17 cellular contexts compared by ENCODE assay signal in the genomic region with DNA sequence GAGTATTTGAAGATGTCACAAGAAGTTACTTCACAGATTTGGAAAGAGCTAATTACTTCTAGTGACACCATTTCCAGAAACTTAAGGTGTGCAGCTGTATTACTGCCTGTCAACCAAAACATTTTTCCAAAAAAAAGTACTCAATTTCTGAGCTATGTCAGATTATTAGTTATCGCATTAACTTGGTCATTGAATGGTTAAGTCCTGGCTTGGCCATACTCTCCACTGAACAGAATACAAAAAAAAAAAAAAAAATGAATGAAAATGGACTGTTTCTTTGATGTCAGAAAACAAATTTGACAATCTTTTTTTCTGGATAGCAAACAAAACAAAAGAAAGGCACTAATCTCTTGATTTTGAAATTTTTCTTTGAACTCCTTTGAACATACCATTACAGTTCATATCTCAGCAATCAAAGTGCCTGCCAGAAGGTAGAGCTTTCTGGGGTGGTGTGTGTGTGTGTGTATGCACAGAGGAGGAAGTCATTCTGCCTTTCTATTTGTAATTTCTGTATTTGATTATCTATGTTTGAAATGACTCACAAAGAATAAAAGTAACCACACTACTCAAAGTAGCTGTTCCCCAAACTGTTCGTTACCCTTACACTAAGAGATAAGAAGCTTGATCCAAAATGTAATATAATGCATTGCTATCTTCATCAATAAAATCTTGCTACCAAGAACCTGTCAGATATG.
A peak's percentile ranks its signal among the peaks of the same experiment; 100 is the strongest.
DNase-seq lines count a peak whose midpoint lies in the region; ATAC-seq and TF ChIP-seq lines count a peak whose summit lies in the region.
"Had no signal": no experiment of that assay in that cellular context is flagged by ENCODE, and none has a peak within 500 bp of the region (broad histone marks: within the 10 kb centered on the region; RNA-seq: fewer than 3 reads in every experiment).

No MANE protein-coding gene starts in this region.

- peak; percentile 65 for ATAC-seq in activated CD4-positive, alpha-beta T cell treated with anti-CD3 and anti-CD28 coated beads for 36 hours
- ATAC-seq in HG02798 (IDR thresholded peaks at IDR 0.05; ENCODE audit: poor library complexity, unreplicated experiment) (peak; percentile 76), HG03469 (IDR thresholded peaks at IDR 0.05; ENCODE audit: unreplicated experiment) (peak; percentile 61)
- ATAC-seq: GM23338; SK-N-SH treated with all-trans-retinoic acid at 6 μM for 48 hours; stimulated activated memory B cell treated with anti-CD40 and anti-IgM and Interleukin-4, amounts not matched to agents 10 μg/mL and 1 μg/mL and 100 μg/mL, for 72 hours had no signal

- POLR2A ChIA-PET in activated CD4-positive, alpha-beta T cell treated with anti-CD3 and anti-CD28 coated beads for 36 hours (lab: Charles Lee), result no interaction called here
- POLR2A ChIA-PET in activated CD4-positive, alpha-beta T cell treated with anti-CD3 and anti-CD28 coated beads, Interleukin-2, amount 10 ng/mL, durations not matched to agents 7 days and 5 days (lab: Charles Lee), result no interaction called here

- no peak overlapping the region for H2AFZ ChIP-seq in hepatocyte
- no peak overlapping the region for H2AFZ ChIP-seq in neural progenitor cell (replicated peaks)
- no peak overlapping the region for H2AFZ ChIP-seq in neuronal stem cell (ENCODE audit: low read length)
- H2AFZ ChIP-seq: GM23338 had no signal

- no peak overlapping the region for H2AK5ac ChIP-seq in neuronal stem cell (ENCODE audit: low read depth, low read length)

- no peak overlapping the region for H3K27ac Mint-ChIP-seq in activated CD4-positive, alpha-beta T cell treated with anti-CD3 and anti-CD28 coated beads for 36 hours
- H3K27ac Mint-ChIP-seq in activated CD4-positive, alpha-beta T cell treated with anti-CD3 and anti-CD28 coated beads, Interleukin-2, amount 10 ng/mL, durations not matched to agents 7 days and 5 days, result no peak overlapping the region
- H3K27ac Mint-ChIP-seq in neural progenitor cell, result no peak overlapping the region
- H3K27ac Mint-ChIP-seq: activated naive CD4-positive, alpha-beta T cell treated with anti-CD3 and anti-CD28 coated beads, Interleukin-2, amount 50 U/mL, for 72 hours; CD4-positive, alpha-beta memory T cell; GM23338; stimulated activated memory B cell treated with anti-CD40 and anti-IgM and Interleukin-4, amounts not matched to agents 10 μg/mL and 1 μg/mL and 100 μg/mL, for 72 hours had no signal

- H3K4me3 Mint-ChIP-seq in activated CD4-positive, alpha-beta T cell treated with anti-CD3 and anti-CD28 coated beads for 36 hours, result no peak overlapping the region
- H3K4me3 Mint-ChIP-seq in activated CD4-positive, alpha-beta T cell treated with anti-CD3 and anti-CD28 coated beads, Interleukin-2, amount 10 ng/mL, durations not matched to agents 7 days and 5 days, result no peak overlapping the region
- no peak overlapping the region for H3K4me3 Mint-ChIP-seq in neural progenitor cell
- H3K4me3 Mint-ChIP-seq: CD4-positive, alpha-beta memory T cell; GM23338; stimulated activated memory B cell treated with anti-CD40 and anti-IgM and Interleukin-4, amounts not matched to agents 10 μg/mL and 1 μg/mL and 100 μg/mL, for 72 hours had no signal

- H2BK15ac ChIP-seq in neuronal stem cell (ENCODE audit: low read length), result no peak overlapping the region

- no peaks in the 10 kb centered on the region for H3K9me3 Mint-ChIP-seq in activated CD4-positive, alpha-beta T cell treated with anti-CD3 and anti-CD28 coated beads for 36 hours (ENCODE audit: low read depth)
- H3K9me3 Mint-ChIP-seq in activated CD4-positive, alpha-beta T cell treated with anti-CD3 and anti-CD28 coated beads, Interleukin-2, amount 10 ng/mL, durations not matched to agents 7 days and 5 days, result no peaks in the 10 kb centered on the region
- no peaks in the 10 kb centered on the region for H3K9me3 Mint-ChIP-seq in neural progenitor cell
- H3K9me3 Mint-ChIP-seq: GM23338 had no signal

- peak; percentile 5 for DNase-seq in activated CD4-positive, alpha-beta T cell treated with anti-CD3 and anti-CD28 coated beads for 36 hours
- no peak for DNase-seq in activated CD4-positive, alpha-beta T cell treated with anti-CD3 and anti-CD28 coated beads, Interleukin-2, amount 10 ng/mL, durations not matched to agents 7 days and 5 days
- DNase-seq in stomach (peak; percentile 61), hepatocyte (ENCODE audit: low spot score) (no peak), neural progenitor cell (ENCODE audit: low spot score) (no peak), neuronal stem cell (ENCODE audit: low spot score) (no peak)
- DNase-seq: CD4-positive, alpha-beta memory T cell; effector CD8-positive, alpha-beta T cell; IMR-90; NCI-H1048 had no signal

- peaks cover 4% of the 10 kb centered on the region for H3K4me1 Mint-ChIP-seq in activated CD4-positive, alpha-beta T cell treated with anti-CD3 and anti-CD28 coated beads for 36 hours
- no peaks in the 10 kb centered on the region for H3K4me1 Mint-ChIP-seq in activated CD4-positive, alpha-beta T cell treated with anti-CD3 and anti-CD28 coated beads, Interleukin-2, amount 10 ng/mL, durations not matched to agents 7 days and 5 days
- H3K4me1 Mint-ChIP-seq in neural progenitor cell, result no peaks in the 10 kb centered on the region
- H3K4me1 Mint-ChIP-seq: stimulated activated memory B cell treated with anti-CD40 and anti-IgM and Interleukin-4, amounts not matched to agents 10 μg/mL and 1 μg/mL and 100 μg/mL, for 72 hours had no signal

- H3K79me2 ChIP-seq in hepatocyte (no peaks in the 10 kb centered on the region), neural progenitor cell (ENCODE audit: low read depth) (no peaks in the 10 kb centered on the region)

- H3K18ac ChIP-seq in neuronal stem cell (ENCODE audit: low read length), result no peak overlapping the region

- no peak overlapping the region for H3K14ac ChIP-seq in neuronal stem cell (ENCODE audit: low read length)

- TF ChIP-seq CTCF in stomach (IDR thresholded peaks at IDR 0.05) (no peak), hepatocyte (IDR thresholded peaks at IDR 0.05; ENCODE audit: poor library complexity) (no peak), neural progenitor cell (IDR thresholded peaks at IDR 0.05) (no peak)

- H3K36me3 Mint-ChIP-seq in activated CD4-positive, alpha-beta T cell treated with anti-CD3 and anti-CD28 coated beads for 36 hours (ENCODE audit: low read depth), result no peaks in the 10 kb centered on the region
- H3K36me3 Mint-ChIP-seq in activated CD4-positive, alpha-beta T cell treated with anti-CD3 and anti-CD28 coated beads, Interleukin-2, amount 10 ng/mL, durations not matched to agents 7 days and 5 days (ENCODE audit: low read depth), result no peaks in the 10 kb centered on the region
- H3K36me3 Mint-ChIP-seq in neural progenitor cell, result no peaks in the 10 kb centered on the region
- H3K36me3 Mint-ChIP-seq: activated naive CD4-positive, alpha-beta T cell treated with anti-CD3 and anti-CD28 coated beads, Interleukin-2, amount 50 U/mL, for 72 hours; CD4-positive, alpha-beta memory T cell; stimulated activated memory B cell treated with anti-CD40 and anti-IgM and Interleukin-4, amounts not matched to agents 10 μg/mL and 1 μg/mL and 100 μg/mL, for 72 hours had no signal

- H3K79me1 ChIP-seq in neuronal stem cell (ENCODE audit: low read depth, low read length), result no peaks in the 10 kb centered on the region

- H4K20me1 ChIP-seq in hepatocyte (ENCODE audit: insufficient read depth, poor library complexity, severe bottlenecking) (no peaks in the 10 kb centered on the region), neural progenitor cell (ENCODE audit: low read depth) (peaks cover 6% of the 10 kb centered on the region)

- H3K27ac ChIP-seq in stomach (peak overlapping the region in 3 of 5 donors; percentile 2 to 55 (median 30)), hepatocyte (no peak overlapping the region), neural progenitor cell (no peak overlapping the region), neuronal stem cell (replicated peaks; ENCODE audit: low read length) (no peak overlapping the region)
- H3K27ac ChIP-seq: cardiac muscle cell had no signal

- H3K4me3 ChIP-seq in stomach (no peak overlapping the region), hepatocyte (no peak overlapping the region), neural progenitor cell (no peak overlapping the region), neuronal stem cell (ENCODE audit: low read length in 2 of 2) (no peak overlapping the region)
- H3K4me3 ChIP-seq: cardiac muscle cell, GM23338 had no signal

- H3K9ac ChIP-seq in neural progenitor cell (no peak overlapping the region), neuronal stem cell (ENCODE audit: low read depth, low read length, poor library complexity) (no peak overlapping the region)

- intact Hi-C loops in activated CD4-positive, alpha-beta T cell treated with anti-CD3 and anti-CD28 coated beads for 36 hours (cut with DNase I, micrococcal nuclease), result no loop called here
- intact Hi-C loops in stomach (cut with DNase I; ENCODE audit: low total_unique reads), result no loop called here

- no peak overlapping the region for H3K23ac ChIP-seq in neuronal stem cell (ENCODE audit: low read depth, low read length, poor library complexity)

- no peak for TF ChIP-seq POLR2A in stomach (IDR thresholded peaks at IDR 0.05)

- no peak overlapping the region for H3K4ac ChIP-seq in neuronal stem cell (ENCODE audit: low read length)

- H3K27me3 ChIP-seq in stomach (no peaks in the 10 kb centered on the region), hepatocyte (no peaks in the 10 kb centered on the region), neural progenitor cell (no peaks in the 10 kb centered on the region), neuronal stem cell (ENCODE audit: control insufficient read depth in 3 of 3, insufficient read depth in 3 of 3, low read depth in 1 of 3, low read length in 3 of 3) (no peaks in the 10 kb centered on the region)

- H3F3A ChIP-seq in neural progenitor cell (ENCODE audit: low read depth), result no peaks in the 10 kb centered on the region

- H4K8ac ChIP-seq in neuronal stem cell (ENCODE audit: low read depth, low read length), result no peak overlapping the region

- H3K4me2 ChIP-seq in hepatocyte (no peak overlapping the region), neural progenitor cell (no peak overlapping the region), neuronal stem cell (ENCODE audit: insufficient read depth, low read length, poor library complexity, severe bottlenecking) (no peak overlapping the region)

- no peak overlapping the region for H2BK12ac ChIP-seq in neuronal stem cell (ENCODE audit: low read length)

- TF ChIP-seq EP300 in stomach (IDR thresholded peaks at IDR 0.05), result no peak

- H3K4me1 ChIP-seq in stomach, result peaks cover 0 to 18% (median 2%) of the 10 kb centered on the region in 4 donors
- peaks cover 3% of the 10 kb centered on the region for H3K4me1 ChIP-seq in hepatocyte (ENCODE audit: insufficient read depth)
- peaks cover 24% of the 10 kb centered on the region for H3K4me1 ChIP-seq in neural progenitor cell
- no peaks in the 10 kb centered on the region for H3K4me1 ChIP-seq in neuronal stem cell (ENCODE audit: control insufficient read depth in 2 of 2, insufficient read depth in 1 of 2, low read depth in 1 of 2, low read length in 2 of 2)

- H2BK120ac ChIP-seq in neuronal stem cell (ENCODE audit: low read depth, low read length), result no peak overlapping the region

- H3K36me3 ChIP-seq in stomach, result no peaks in the 10 kb centered on the region
- H3K36me3 ChIP-seq in hepatocyte (replicated peaks; ENCODE audit: insufficient read depth, low read depth), result no peaks in the 10 kb centered on the region
- H3K36me3 ChIP-seq in neural progenitor cell, result no peaks in the 10 kb centered on the region
- no peaks in the 10 kb centered on the region for H3K36me3 ChIP-seq in neuronal stem cell (replicated peaks in 1 of 2; ENCODE audit: control insufficient read depth in 2 of 2, insufficient read depth in 2 of 2, low read length in 2 of 2)
- H3K36me3 ChIP-seq: cardiac muscle cell had no signal

- 29 to 48% (median 42%) methylated on average over 2 of the region's 2 CpGs for WGBS in stomach, 5 donors
- 73% methylated on average over 2 of the region's 2 CpGs for WGBS in hepatocyte (ENCODE audit: low lambda C conversion rate, missing lambda C conversion rate)
- WGBS in neuronal stem cell (ENCODE audit: extremely low coverage in 2 of 2, insufficient read length in 2 of 2, insufficient replicate concordance in 1 of 2), 2 donors, result no CpG with 5 or more reads among the region's 2 CpGs

- no peak overlapping the region for H2BK5ac ChIP-seq in neuronal stem cell (ENCODE audit: low read length)

- CTCF ChIA-PET in activated CD4-positive, alpha-beta T cell treated with anti-CD3 and anti-CD28 coated beads for 36 hours (lab: Charles Lee), result interaction anchor here (1.3 kb wide), 1 partner anchor 15 kb away, joined by 3 read pairs; no protein-coding TSS in a partner anchor
- CTCF ChIA-PET in activated CD4-positive, alpha-beta T cell treated with anti-CD3 and anti-CD28 coated beads, Interleukin-2, amount 10 ng/mL, durations not matched to agents 7 days and 5 days (lab: Charles Lee), result no interaction called here

- H3K9me2 ChIP-seq in hepatocyte (replicated peaks; ENCODE audit: insufficient read depth), result no peaks in the 10 kb centered on the region

- no peaks in the 10 kb centered on the region for H3K9me3 ChIP-seq in stomach
- H3K9me3 ChIP-seq in hepatocyte (ENCODE audit: low read depth), result no peaks in the 10 kb centered on the region
- H3K9me3 ChIP-seq in neural progenitor cell (ENCODE audit: low read depth), result no peaks in the 10 kb centered on the region
- no peaks in the 10 kb centered on the region for H3K9me3 ChIP-seq in neuronal stem cell (replicated peaks in 1 of 2; ENCODE audit: control insufficient read depth in 2 of 2, insufficient read depth in 1 of 2, low read depth in 1 of 2, low read length in 2 of 2)

- H3K27me3 Mint-ChIP-seq in activated CD4-positive, alpha-beta T cell treated with anti-CD3 and anti-CD28 coated beads for 36 hours, result no peaks in the 10 kb centered on the region
- H3K27me3 Mint-ChIP-seq in activated CD4-positive, alpha-beta T cell treated with anti-CD3 and anti-CD28 coated beads, Interleukin-2, amount 10 ng/mL, durations not matched to agents 7 days and 5 days, result no peaks in the 10 kb centered on the region
- no peaks in the 10 kb centered on the region for H3K27me3 Mint-ChIP-seq in neural progenitor cell (ENCODE audit: insufficient read depth, low read depth)
- H3K27me3 Mint-ChIP-seq: CD4-positive, alpha-beta memory T cell; stimulated activated memory B cell treated with anti-CD40 and anti-IgM and Interleukin-4, amounts not matched to agents 10 μg/mL and 1 μg/mL and 100 μg/mL, for 72 hours had no signal

- no peak overlapping the region for H4K91ac ChIP-seq in neuronal stem cell (ENCODE audit: low read depth, low read length, poor library complexity)

Comparison
In these comparisons a context has a peak if more than half of its experiments do, and no peak if none do; other contexts are left out.
1. DNase-seq: peak in activated CD4-positive, alpha-beta T cell treated with anti-CD3 and anti-CD28 coated beads for 36 hours (single experiment) and stomach (single experiment); none in activated CD4-positive, alpha-beta T cell treated with anti-CD3 and anti-CD28 coated beads, Interleukin-2, amount 10 ng/mL, durations not matched to agents 7 days and 5 days (single experiment), hepatocyte (single experiment), neural progenitor cell (single experiment) and neuronal stem cell (single experiment).
2. H3K27ac ChIP-seq: peak in stomach (3 of 5); none in hepatocyte (single experiment), neural progenitor cell (single experiment) and neuronal stem cell (single experiment).
3. Peak in every context shown above with its lines, with median percentiles within 50 percentile points of each other: ATAC-seq.